16 cellular contexts compared by ENCODE assay signal in genomic region chr16:51355871-51356270, GRCh38.
DNase-seq lines count a peak whose midpoint lies in the region; ATAC-seq, FAIRE-seq and TF ChIP-seq lines count a peak whose summit lies in the region.
"Had no signal": no experiment of that assay in that cellular context is flagged by ENCODE, and none has a peak within 500 bp of the region (broad histone marks: within the 10 kb centered on the region; RNA-seq: fewer than 3 reads in every experiment).

No MANE protein-coding gene starts in this region.

- peaks cover 51% of the 10 kb centered on the region for H3K4me1 Mint-ChIP-seq in neural progenitor cell
- H3K4me1 Mint-ChIP-seq in activated T-cell treated with anti-CD3 and anti-CD28 coated beads, Interleukin-2, amount 50 U/mL, for 24 hours (ENCODE audit: low read depth) = no peaks in the 10 kb centered on the region

- CTCF ChIA-PET in H1 (lab: Charles Lee; ENCODE audit: partially characterized antibody) = interaction anchor here (0.7 to 1.9 kb wide), 7 partner anchors 51 to 556 kb away, joined by 3 to 4 read pairs (median 4); no protein-coding TSS in a partner anchor

- no peak overlapping the region for H2AK5ac ChIP-seq in H1 (ENCODE audit: low read depth, low read length)

- H3K9ac ChIP-seq in H1 (replicated peaks in 1 of 4; ENCODE audit: extremely low read depth in 1 of 4, low read depth in 3 of 4, low read length in 3 of 4) (no peak overlapping the region), neural progenitor cell (no peak overlapping the region)

- TF ChIP-seq CTCF in H1 (IDR thresholded peaks at IDR 0.05; ENCODE audit: control extremely low read depth in 1 of 3, insufficient read depth in 1 of 3, low read depth in 1 of 3, low read length in 3 of 3) = no peak
- no peak for TF ChIP-seq CTCF in neural progenitor cell (IDR thresholded peaks at IDR 0.05)

- no peak overlapping the region; the same call in 1 of the 2 replicates for H3K18ac ChIP-seq in H1 (ENCODE audit: extremely low read depth, low read length)

- TF ChIP-seq POLR2A in H1 (IDR thresholded peaks at IDR 0.05; ENCODE audit: control extremely low read depth in 1 of 2, low read depth in 2 of 2, low read length in 2 of 2) = no peak

- no peaks in the 10 kb centered on the region for H3K9me3 ChIP-seq in H1 (ENCODE audit: insufficient read depth in 2 of 2, low read depth in 1 of 2, low read length in 1 of 2)
- H3K9me3 ChIP-seq in neural progenitor cell (ENCODE audit: low read depth) = no peaks in the 10 kb centered on the region
- H3K9me3 ChIP-seq: BE2C, Caco-2 had no signal

- no peaks in the 10 kb centered on the region for H4K20me1 ChIP-seq in H1 (replicated peaks in 1 of 2; ENCODE audit: control insufficient read depth in 1 of 2, insufficient read depth in 2 of 2, low read length in 2 of 2)
- no peaks in the 10 kb centered on the region for H4K20me1 ChIP-seq in neural progenitor cell (ENCODE audit: low read depth)

- H3K36me3 Mint-ChIP-seq in neural progenitor cell = no peaks in the 10 kb centered on the region
- no peaks in the 10 kb centered on the region for H3K36me3 Mint-ChIP-seq in activated T-cell treated with anti-CD3 and anti-CD28 coated beads, Interleukin-2, amount 50 U/mL, for 24 hours (ENCODE audit: low read depth)
- H3K36me3 Mint-ChIP-seq: CD8-positive, alpha-beta T cell had no signal

- no peak overlapping the region for H3K14ac ChIP-seq in H1 (ENCODE audit: insufficient read length)

- H2BK12ac ChIP-seq in H1 (ENCODE audit: low read depth, low read length) = no peak overlapping the region

- H4K5ac ChIP-seq in H1 (ENCODE audit: insufficient read length, low read depth, low read length) = no peak overlapping the region

- H2AFZ ChIP-seq in H1 (ENCODE audit: low read length) (no peak overlapping the region), neural progenitor cell (replicated peaks) (no peak overlapping the region)

- H2BK20ac ChIP-seq in H1 (ENCODE audit: low read length) = peak overlapping the region; percentile 73; the same call in 1 of the 2 replicates

- H3K9me3 Mint-ChIP-seq in neural progenitor cell = peaks cover 2% of the 10 kb centered on the region
- H3K9me3 Mint-ChIP-seq in activated T-cell treated with anti-CD3 and anti-CD28 coated beads, Interleukin-2, amount 50 U/mL, for 24 hours = no peaks in the 10 kb centered on the region

- no peak for TF ChIP-seq RAD21 in H1 (IDR thresholded peaks at IDR 0.05 in 1 of 2, conservative IDR thresholded peaks at IDR 0.05 in 1 of 2; ENCODE audit: low read depth in 2 of 2, low read length in 2 of 2)

- no peak overlapping the region for H3K4ac ChIP-seq in H1 (replicated peaks; ENCODE audit: insufficient read length, low read depth, low read length)

- no peak for FAIRE-seq in H1 (lab: Jason Lieb, UNC)
- FAIRE-seq: A204.1, H54 had no signal

- POLR2A ChIA-PET in H1 (lab: Charles Lee; ENCODE audit: partially characterized antibody) = no interaction called here

- H3K4me1 ChIP-seq in H1 (replicated peaks in 1 of 4; ENCODE audit: control insufficient read depth in 3 of 4, insufficient read depth in 4 of 4, low read length in 3 of 4) (peaks cover 3 to 13% (median 7%) of the 10 kb centered on the region in 4 experiments), neural progenitor cell (peaks cover 59% of the 10 kb centered on the region)
- H3K4me1 ChIP-seq: BE2C, Caco-2 had no signal

- DNase-seq in astrocyte of the hippocampus (ENCODE audit: low read depth, low spot score) (peak; percentile 14), H1 (ENCODE audit: low read depth in 1 of 2, low spot score in 2 of 2) (no peak), neural progenitor cell (ENCODE audit: low spot score) (no peak), NOMO-1 (lab: John Stamatoyannopoulos, UW; ENCODE audit: unreplicated experiment in 2 of 2) (no peak)
- no peak for DNase-seq in activated CD4-positive, CD25-positive, alpha-beta regulatory T cell (lab: John Stamatoyannopoulos, UW)
- no peak for DNase-seq in activated T-cell treated with anti-CD3 and anti-CD28 coated beads, Interleukin-2, amount 50 U/mL, for 24 hours
- DNase-seq: BE2C; Caco-2; CD8-positive, alpha-beta T cell; DND-41; GDM1 had no signal

- H3K27ac Mint-ChIP-seq in neural progenitor cell = no peak overlapping the region
- no peak overlapping the region for H3K27ac Mint-ChIP-seq in activated T-cell treated with anti-CD3 and anti-CD28 coated beads, Interleukin-2, amount 50 U/mL, for 24 hours
- H3K27ac Mint-ChIP-seq: CD8-positive, alpha-beta T cell had no signal

- H3K4me2 ChIP-seq in H1 (ENCODE audit: insufficient read depth in 1 of 2, low read depth in 2 of 2, low read length in 2 of 2) (no peak overlapping the region), neural progenitor cell (peak overlapping the region; percentile 27)

- H3K27me3 Mint-ChIP-seq in neural progenitor cell (ENCODE audit: insufficient read depth, low read depth) = peaks cover 23% of the 10 kb centered on the region
- no peaks in the 10 kb centered on the region for H3K27me3 Mint-ChIP-seq in activated T-cell treated with anti-CD3 and anti-CD28 coated beads, Interleukin-2, amount 50 U/mL, for 24 hours

- peaks cover 4% of the 10 kb centered on the region; the same call in 1 of the 2 replicates for H3K23me2 ChIP-seq in H1 (ENCODE audit: low read depth, low read length)

- no peak overlapping the region for H3K27ac ChIP-seq in H1 (ENCODE audit: low read depth, low read length)
- H3K27ac ChIP-seq in neural progenitor cell = no peak overlapping the region
- H3K27ac ChIP-seq: C4-2B, HL-60 had no signal

- no peaks in the 10 kb centered on the region for H3K79me1 ChIP-seq in H1 (ENCODE audit: low read depth, low read length)

- no peak overlapping the region for H3K23ac ChIP-seq in H1 (ENCODE audit: insufficient read length)

- H3K4me3 Mint-ChIP-seq in neural progenitor cell = peak overlapping the region; percentile 8
- H3K4me3 Mint-ChIP-seq in activated T-cell treated with anti-CD3 and anti-CD28 coated beads, Interleukin-2, amount 50 U/mL, for 24 hours = no peak overlapping the region
- H3K4me3 Mint-ChIP-seq: CD8-positive, alpha-beta T cell had no signal

- H2BK5ac ChIP-seq in H1 (ENCODE audit: low read depth, low read length) = no peak overlapping the region

- ATAC-seq in GM18873 (IDR thresholded peaks at IDR 0.05; ENCODE audit: low FRiP score, unreplicated experiment) = no peak
- ATAC-seq: CD8-positive, alpha-beta T cell had no signal

- H3K36me3 ChIP-seq in H1 (ENCODE audit: control insufficient read depth in 2 of 4, insufficient read depth in 4 of 4, low read length in 3 of 4) (no peaks in the 10 kb centered on the region), neural progenitor cell (no peaks in the 10 kb centered on the region)
- H3K36me3 ChIP-seq: BE2C had no signal

- H3K79me2 ChIP-seq in H1 (ENCODE audit: control insufficient read depth in 1 of 2, insufficient read depth in 2 of 2, low read length in 2 of 2) (no peaks in the 10 kb centered on the region), neural progenitor cell (ENCODE audit: low read depth) (no peaks in the 10 kb centered on the region)

- no peak overlapping the region for H4K91ac ChIP-seq in H1 (replicated peaks; ENCODE audit: insufficient read length, low read length)

- H3K4me3 ChIP-seq in H1 (ENCODE audit: extremely low read depth in 1 of 4, insufficient read depth in 2 of 4, low read depth in 3 of 4, low read length in 4 of 4) (no peak overlapping the region), neural progenitor cell (no peak overlapping the region)

- no peak overlapping the region for H3K56ac ChIP-seq in H1 (replicated peaks; ENCODE audit: insufficient read length, low read depth, low read length)

- H2BK15ac ChIP-seq in H1 (ENCODE audit: low read length) = no peak overlapping the region

- WGBS in H1 (ENCODE audit: extremely low coverage in 1 of 2, insufficient coverage in 1 of 2, insufficient read length in 1 of 2, insufficient replicate concordance in 2 of 2, low coverage in 1 of 2, low lambda C conversion rate in 2 of 2, missing lambda C conversion rate in 1 of 2), 2 experiments = 82% methylated on average over 6 of the region's 6 CpGs; no CpG with 5 or more reads in 1 of the 2 experiments

- H2BK120ac ChIP-seq in H1 (replicated peaks; ENCODE audit: low read depth, low read length) = no peak overlapping the region

- TF ChIP-seq EP300 in H1 (IDR thresholded peaks at IDR 0.05; ENCODE audit: borderline replicate concordance in 1 of 2, low read depth in 2 of 2, low read length in 2 of 2) = no peak

- H3F3A ChIP-seq in neural progenitor cell (ENCODE audit: low read depth) = peaks cover 43% of the 10 kb centered on the region

- H3K27me3 ChIP-seq in H1 (replicated peaks in 1 of 4; ENCODE audit: control insufficient read depth in 3 of 4, extremely low read depth in 1 of 4, insufficient read depth in 3 of 4, low read length in 3 of 4) (no peaks in the 10 kb centered on the region; a peak in 1 of 7 replicates), neural progenitor cell (no peaks in the 10 kb centered on the region)
- H3K27me3 ChIP-seq: BE2C had no signal

- H4K8ac ChIP-seq in H1 (ENCODE audit: extremely low read depth, insufficient read depth, low read length) = no peak overlapping the region

TF ChIP-seq in H1, 55 proteins besides CTCF, POLR2A, EP300 and RAD21 (continues in another document):
- no peak for TF ChIP-seq BRCA1 (IDR thresholded peaks at IDR 0.05; ENCODE audit: low read depth, low read length)
- no peak for TF ChIP-seq EGR1 (IDR thresholded peaks at IDR 0.05; ENCODE audit: borderline replicate concordance, low read depth, low read length)
- TF ChIP-seq SIN3A (conservative IDR thresholded peaks at IDR 0.05 in 1 of 2, IDR thresholded peaks at IDR 0.05 in 1 of 2; ENCODE audit: low read depth in 1 of 2, low read length in 2 of 2) = no peak
- no peak for TF ChIP-seq MAX (IDR thresholded peaks at IDR 0.05)
- TF ChIP-seq TBP (IDR thresholded peaks at IDR 0.05; ENCODE audit: low read depth, low read length) = no peak
- no peak for TF ChIP-seq BACH1 (IDR thresholded peaks at IDR 0.05; ENCODE audit: low read length)
- no peak for TF ChIP-seq CHD2 (IDR thresholded peaks at IDR 0.05; ENCODE audit: low read length)
- no peak for TF ChIP-seq CREB1 (IDR thresholded peaks at IDR 0.05)
- TF ChIP-seq SUZ12 (IDR thresholded peaks at IDR 0.05; ENCODE audit: low read length) = no peak
- TF ChIP-seq POLR2AphosphoS5 (IDR thresholded peaks at IDR 0.05; ENCODE audit: low read depth, low read length) = no peak
- no peak for TF ChIP-seq TEAD4 (IDR thresholded peaks at IDR 0.05; ENCODE audit: low read depth, low read length)
- TF ChIP-seq EZH2 (IDR thresholded peaks at IDR 0.05; ENCODE audit: low read depth, low read length, severe bottlenecking) = no peak
- no peak for TF ChIP-seq ASH2L (IDR thresholded peaks at IDR 0.05; ENCODE audit: low read length)
- TF ChIP-seq TAF1 (IDR thresholded peaks at IDR 0.05; ENCODE audit: low read depth, low read length) = no peak
- TF ChIP-seq CBX5 (IDR thresholded peaks at IDR 0.05; ENCODE audit: low read depth, low read length) = no peak
- TF ChIP-seq GABPA (IDR thresholded peaks at IDR 0.05; ENCODE audit: borderline replicate concordance, insufficient read depth, low read length) = no peak
